Comparison of ENCODE assay signal across 16 cellular contexts in the genomic region with DNA sequence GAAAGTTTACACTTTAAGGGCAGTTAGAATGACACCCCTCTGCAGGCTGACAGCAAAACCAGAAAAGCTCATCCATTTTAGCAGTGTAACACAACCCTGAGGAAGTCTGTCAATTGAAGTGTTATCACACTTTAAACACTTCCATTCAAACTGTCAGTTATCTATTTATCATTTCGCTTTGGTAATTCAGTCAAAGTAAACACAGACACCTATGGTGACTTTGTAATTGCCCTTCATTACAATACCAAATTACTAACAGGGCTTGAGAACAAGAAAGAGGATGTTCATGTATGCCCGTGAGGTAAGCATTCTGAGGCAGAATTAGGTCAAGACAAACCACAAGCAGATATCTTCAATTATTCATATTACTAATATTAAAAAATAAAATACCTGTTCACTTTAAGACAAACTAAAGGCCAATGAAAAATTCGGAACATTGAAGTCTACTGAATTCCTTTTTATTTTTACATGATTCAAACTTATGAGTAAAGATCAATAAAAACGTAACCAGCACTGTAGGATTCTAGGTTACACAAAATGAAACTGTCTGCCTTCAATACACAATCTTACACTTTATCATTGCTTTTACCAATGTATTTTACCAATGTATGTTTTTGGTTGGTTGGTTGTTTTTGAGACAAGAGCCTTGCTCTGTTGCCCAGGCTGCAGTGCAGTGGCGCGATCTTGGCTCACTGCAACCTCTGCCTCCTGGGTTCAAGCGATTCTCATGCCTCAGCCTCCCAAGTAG. TPM values are rescaled to one million over a fixed set of nuclear protein-coding genes. Genes with fewer than 3 reads are reported as not detected.
DNase-seq lines count a peak whose midpoint lies in the region; ATAC-seq and TF ChIP-seq lines count a peak whose summit lies in the region.
"Had no signal": no experiment of that assay in that cellular context is flagged by ENCODE, and none has a peak within 500 bp of the region (broad histone marks: within the 10 kb centered on the region; RNA-seq: fewer than 3 reads in every experiment).

No MANE protein-coding gene starts in this region.

- H3K4me1 ChIP-seq in HUES48 (ENCODE audit: control insufficient read depth, insufficient read depth, low read length) (peaks cover 13% of the 10 kb centered on the region; the same call in 1 of the 2 replicates), PC-3 (ENCODE audit: insufficient read depth, low read length) (peaks cover 29% of the 10 kb centered on the region), tibial artery (no peaks in the 10 kb centered on the region)
- H3K4me1 ChIP-seq: BLaER1, suprapubic skin had no signal

- H2AFZ ChIP-seq in PC-3 (ENCODE audit: low read length), result no peak overlapping the region

- POLR2A ChIA-PET in PC-3 (lab: Charles Lee; ENCODE audit: unreplicated experiment), result no interaction called here
- POLR2A ChIA-PET in HEK293T (lab: Yijun Ruan, JAX), result no interaction called here

- H3K9ac ChIP-seq in HUES48 (ENCODE audit: low read depth, low read length) (no peak overlapping the region), PC-3 (ENCODE audit: low read length) (no peak overlapping the region)
- H3K9ac ChIP-seq: BLaER1 had no signal

- BruUV-seq in PC-3 (replicated peaks; lab: Mats Ljungman, UMichigan), result no TSS peak

- H3K9me3 ChIP-seq in HUES48 (ENCODE audit: control insufficient read depth, insufficient read depth, low read length) (no peaks in the 10 kb centered on the region), PC-3 (ENCODE audit: low read length) (no peaks in the 10 kb centered on the region), tibial artery (no peaks in the 10 kb centered on the region)
- H3K9me3 ChIP-seq: BLaER1, suprapubic skin had no signal

- no peak overlapping the region for H3K4me3 ChIP-seq in HUES48 (ENCODE audit: low read depth, low read length)
- H3K4me3 ChIP-seq in PC-3 (ENCODE audit: low read length), result no peak overlapping the region
- H3K4me3 ChIP-seq in tibial artery, result no peak overlapping the region
- H3K4me3 ChIP-seq: BLaER1, skin epidermis, suprapubic skin had no signal

- no peaks in the 10 kb centered on the region for H3K79me2 ChIP-seq in PC-3 (ENCODE audit: low read length)

- H3K27ac ChIP-seq in HUES48 (ENCODE audit: low read depth, low read length) (peak overlapping the region; percentile 51), PC-3 (ENCODE audit: low read length) (no peak overlapping the region), tibial artery (no peak overlapping the region)
- H3K27ac ChIP-seq: BLaER1, suprapubic skin had no signal

- CTCF ChIA-PET in PC-3 (lab: Charles Lee), result no interaction called here
- CTCF ChIA-PET in HEK293T (lab: Yijun Ruan, JAX), result no interaction called here

- no peaks in the 10 kb centered on the region for H3K27me3 ChIP-seq in HUES48 (ENCODE audit: control insufficient read depth, insufficient read depth, low read length)
- H3K27me3 ChIP-seq in PC-3 (ENCODE audit: low read length), result no peaks in the 10 kb centered on the region
- no peaks in the 10 kb centered on the region for H3K27me3 ChIP-seq in tibial artery
- H3K27me3 ChIP-seq: BLaER1, suprapubic skin had no signal

- TF ChIP-seq CTCF in PC-3 (conservative IDR thresholded peaks at IDR 0.05; ENCODE audit: low read depth, low read length) (no peak), tibial artery (IDR thresholded peaks at IDR 0.05) (no peak)

- ATAC-seq in PC-3 (no peak), GM19035 (IDR thresholded peaks at IDR 0.05; ENCODE audit: unreplicated experiment) (no peak)
- ATAC-seq: HepG2, left lobe of liver had no signal

- H3K9me2 ChIP-seq in PC-3 (replicated peaks; ENCODE audit: low read length), result no peaks in the 10 kb centered on the region

- intact Hi-C loops in PC-3 (cut with micrococcal nuclease) (no loop called here), tibial artery (cut with DNase I; ENCODE audit: low total_unique reads) (no loop called here)

- no peaks in the 10 kb centered on the region for H3F3A ChIP-seq in PC-3 (ENCODE audit: low read length, unreplicated experiment)

- H3K4me2 ChIP-seq in PC-3 (ENCODE audit: low read length), result 0 out of 2 replicates have a peak overlapping the region, but pooled peaks have one; percentile 3
- H3K4me2 ChIP-seq: BLaER1 had no signal

- H4K20me1 ChIP-seq in PC-3 (ENCODE audit: low read length), result no peaks in the 10 kb centered on the region
- H4K20me1 ChIP-seq: BLaER1 had no signal

- peaks cover 25% of the 10 kb centered on the region for H3K36me3 ChIP-seq in HUES48 (ENCODE audit: control insufficient read depth, insufficient read depth, low read length)
- peaks cover 22% of the 10 kb centered on the region; the same call in 1 of the 2 replicates for H3K36me3 ChIP-seq in PC-3 (ENCODE audit: low read depth, low read length)
- H3K36me3 ChIP-seq in tibial artery, result no peaks in the 10 kb centered on the region
- H3K36me3 ChIP-seq: suprapubic skin had no signal

- DNase-seq in COR-L47 (lab: John Stamatoyannopoulos, UW) (peak; percentile 60), PC-3 (no peak), iPS-NIHi7 (ENCODE audit: extremely low spot score) (peak; percentile 8), tibial artery (no peak), A172 (ENCODE audit: low spot score) (no peak), HEK293T (ENCODE audit: extremely low spot score) (no peak)
- DNase-seq: activated naive CD4-positive, alpha-beta T cell treated with anti-CD3 and anti-CD28 coated beads, Interleukin-2, amount 50 U/mL, for 16 hours; GF-D8; NCI-H1694 had no signal

TF ChIP-seq in HEK293T, 16 proteins besides CTCF, POLR2A, EP300 and RAD21:
- TF ChIP-seq FOXM1 (IDR thresholded peaks at IDR 0.05; ENCODE audit: borderline replicate concordance), result no peak
- TF ChIP-seq ZNF384 (IDR thresholded peaks at IDR 0.05), result no peak
- TF ChIP-seq FOXA1 (IDR thresholded peaks at IDR 0.05), result no peak

RNA-seq across cellular contexts. Expression of a gene that starts 57.1 kb away (rescaled TPM):
- total RNA-seq in PC-3 (2014; rRNA removed), result 13.8 and 21.1 TPM in 2 replicates
- 18.4 and 25.5 TPM in 2 replicates for total RNA-seq in A172 (2014; rRNA removed; shearing (Covaris generic))

Comparison
In these comparisons a context has a peak if more than half of its experiments do, and no peak if none do; other contexts are left out.
1. DNase-seq: peak in COR-L47 (single experiment) and iPS-NIHi7 (single experiment); none in PC-3 (single experiment), tibial artery (0 of 2), A172 (single experiment) and HEK293T (single experiment).